11 cellular contexts compared by ENCODE assay signal in genomic region chr9:79731483-79731882, GRCh38.
DNase-seq lines count a peak whose midpoint lies in the region; ATAC-seq and TF ChIP-seq lines count a peak whose summit lies in the region.
"Had no signal": no experiment of that assay in that cellular context is flagged by ENCODE, and none has a peak within 500 bp of the region (broad histone marks: within the 10 kb centered on the region; RNA-seq: fewer than 3 reads in every experiment).

No MANE protein-coding gene starts in this region.

- H3K27me3 ChIP-seq in foreskin keratinocyte (no peaks in the 10 kb centered on the region), left ventricle myocardium inferior (ENCODE audit: low read depth) (no peaks in the 10 kb centered on the region)
- H3K27me3 ChIP-seq: uterus had no signal

- no peak overlapping the region for H3K27ac ChIP-seq in foreskin keratinocyte
- no peak overlapping the region for H3K27ac ChIP-seq in left ventricle myocardium inferior (replicated peaks)
- H3K27ac ChIP-seq: uterus had no signal

- H3K4me1 ChIP-seq in foreskin keratinocyte (no peaks in the 10 kb centered on the region), left ventricle myocardium inferior (no peaks in the 10 kb centered on the region)
- H3K4me1 ChIP-seq: uterus had no signal

- DNase-seq in foreskin keratinocyte (peak; percentile 27 to 68), anterior cingulate cortex (lab: John Stamatoyannopoulos, UW) (no peak), left ventricle myocardium inferior (no peak), cerebellar cortex (ENCODE audit: low spot score) (no peak), NCI-H2081 treated with DMSO at 0.1 percent for 48 hours (lab: John Stamatoyannopoulos, UW) (no peak)
- DNase-seq: naive B cell; stimulated activated CD4-positive, alpha-beta T cell treated with anti-CD3 and anti-CD28 coated beads, Interleukin-4, amount 100 ng/mL, for 4 hours; uterus had no signal

- H3K36me3 ChIP-seq in left ventricle myocardium inferior, result peaks cover 12% of the 10 kb centered on the region
- H3K36me3 ChIP-seq: uterus had no signal

- no peak for TF ChIP-seq CTCF in foreskin keratinocyte (conservative IDR thresholded peaks at IDR 0.05)
- no peak for TF ChIP-seq CTCF in left ventricle myocardium inferior (IDR thresholded peaks at IDR 0.05; ENCODE audit: borderline replicate concordance)

- H3K9me3 ChIP-seq in left ventricle myocardium inferior (replicated peaks), result no peaks in the 10 kb centered on the region
- H3K9me3 ChIP-seq: uterus had no signal

- ATAC-seq in GM18867 (IDR thresholded peaks at IDR 0.05; ENCODE audit: unreplicated experiment) (peak; percentile 89), GM21526 (IDR thresholded peaks at IDR 0.05; ENCODE audit: low FRiP score, unreplicated experiment) (peak; percentile 70), HG03378 (IDR thresholded peaks at IDR 0.05; ENCODE audit: unreplicated experiment) (peak; percentile 93), foreskin keratinocyte (peak; percentile 94)

- intact Hi-C loops in left ventricle myocardium inferior (cut with micrococcal nuclease), result no loop called here

- no peak overlapping the region for H3K4me3 ChIP-seq in left ventricle myocardium inferior
- H3K4me3 ChIP-seq: uterus had no signal

Comparison
In these comparisons a context has a peak if more than half of its experiments do, and no peak if none do; other contexts are left out.
1. DNase-seq: peak in foreskin keratinocyte (2 of 2); none in anterior cingulate cortex (0 of 58), left ventricle myocardium inferior (single experiment), cerebellar cortex (single experiment) and NCI-H2081 treated with DMSO at 0.1 percent for 48 hours (single experiment).
2. Peak in every context shown above with its lines, with median percentiles within 50 percentile points of each other: ATAC-seq.